In genomic region chr20:16576219-16576618, GRCh38 we compare ENCODE assay signal across 1 cellular context.
TF ChIP-seq lines count a peak whose summit lies in the region.

No MANE protein-coding gene starts in this region.

TF ChIP-seq in H1, 55 proteins besides CTCF, POLR2A, EP300 and RAD21:
- TF ChIP-seq SUZ12 (IDR thresholded peaks at IDR 0.05; ENCODE audit: low read length) (no peak), GABPA (IDR thresholded peaks at IDR 0.05; ENCODE audit: borderline replicate concordance, insufficient read depth, low read length) (no peak), FOSL1 (IDR thresholded peaks at IDR 0.05; ENCODE audit: insufficient read depth, low read depth, low read length) (no peak), TAF7 (optimal IDR thresholded peaks at IDR 0.05; ENCODE audit: borderline replicate concordance, low read depth, low read length) (no peak), NANOG (IDR thresholded peaks at IDR 0.05; ENCODE audit: insufficient read depth, low read depth, low read length, poor library complexity, severe bottlenecking) (no peak), KDM4A (IDR thresholded peaks at IDR 0.05; ENCODE audit: low read depth, low read length, severe bottlenecking) (no peak), CTBP2 (IDR thresholded peaks at IDR 0.05; ENCODE audit: borderline replicate concordance, insufficient read depth, insufficient read length, low read length) (no peak), ASH2L (IDR thresholded peaks at IDR 0.05; ENCODE audit: low read length) (no peak), ZNF274 (IDR thresholded peaks at IDR 0.05; ENCODE audit: borderline replicate concordance, extremely low read depth, low read length) (no peak), SRF (IDR thresholded peaks at IDR 0.05; ENCODE audit: low read depth, low read length) (no peak), SIRT6 (IDR thresholded peaks at IDR 0.05; ENCODE audit: low read length) (no peak)
